Comparison of ENCODE assay signal across 17 cellular contexts in genomic region chr6:168377481-168377850, GRCh38. TPM values are rescaled to one million over a fixed set of nuclear protein-coding genes. Genes with fewer than 3 reads are reported as not detected.
DNase-seq lines count a peak whose midpoint lies in the region; ATAC-seq and TF ChIP-seq lines count a peak whose summit lies in the region.
"Had no signal": no experiment of that assay in that cellular context is flagged by ENCODE, and none has a peak within 500 bp of the region (broad histone marks: within the 10 kb centered on the region; RNA-seq: fewer than 3 reads in every experiment).

No MANE protein-coding gene starts in this region.

- no peaks in the 10 kb centered on the region for H3K27me3 ChIP-seq in H7 (ENCODE audit: control insufficient read depth, insufficient read depth, low read length)
- no peaks in the 10 kb centered on the region for H3K27me3 ChIP-seq in body of pancreas
- H3K27me3 ChIP-seq in gastrocnemius medialis: no peaks in the 10 kb centered on the region
- H3K27me3 ChIP-seq in CD4-positive, alpha-beta T cell (ENCODE audit: control insufficient read depth, insufficient read depth, low read length): no peaks in the 10 kb centered on the region

- H3K4me1 ChIP-seq in body of pancreas (peaks cover 7% of the 10 kb centered on the region), gastrocnemius medialis (no peaks in the 10 kb centered on the region)

- TF ChIP-seq POLR2A in body of pancreas (IDR thresholded peaks at IDR 0.05) (no peak), gastrocnemius medialis (IDR thresholded peaks at IDR 0.05) (no peak)

- no peak overlapping the region for H3K4me3 Mint-ChIP-seq in CD4-positive, alpha-beta T cell
- H3K4me3 Mint-ChIP-seq: dendritic cell treated with granulocyte-macrophage colony-stimulating factor and Interleukin-4, amounts not matched to agents 40 ng/mL and 50 ng/mL, for 4 days had no signal

- no peak overlapping the region for H3K4me3 ChIP-seq in H7 (ENCODE audit: insufficient read depth, low read depth, low read length)
- no peak overlapping the region for H3K4me3 ChIP-seq in body of pancreas
- H3K4me3 ChIP-seq in gastrocnemius medialis: no peak overlapping the region
- H3K4me3 ChIP-seq: GM23248 had no signal

- no peaks in the 10 kb centered on the region for H3K9me3 ChIP-seq in body of pancreas
- no peaks in the 10 kb centered on the region for H3K9me3 ChIP-seq in gastrocnemius medialis
- no peaks in the 10 kb centered on the region for H3K9me3 ChIP-seq in CD4-positive, alpha-beta T cell (ENCODE audit: control insufficient read depth, low read length)

- WGBS in body of pancreas, 2 donors: 33 to 55% methylated on average over 17 of the region's 17 CpGs

- CTCF ChIA-PET in CD4-positive, alpha-beta T cell (lab: Charles Lee): no interaction called here

- H3K27ac ChIP-seq in body of pancreas: no peak overlapping the region
- peak overlapping the region; percentile 12 to 41 (median 26) for H3K27ac ChIP-seq in gastrocnemius medialis
- no peak overlapping the region for H3K27ac ChIP-seq in CD4-positive, alpha-beta T cell (ENCODE audit: low read depth, low read length)
- H3K27ac ChIP-seq: GM23248 had no signal

- H3K9me3 Mint-ChIP-seq in CD4-positive, alpha-beta T cell: no peaks in the 10 kb centered on the region

- in situ Hi-C loops in gastrocnemius medialis (cut with MboI; ENCODE audit: low sequenced_read_pairs in 4 of 4): no loop called here

- H3K36me3 Mint-ChIP-seq in CD4-positive, alpha-beta T cell (ENCODE audit: low read depth): no peaks in the 10 kb centered on the region

- H3K36me3 ChIP-seq in H7 (replicated peaks; ENCODE audit: control insufficient read depth, insufficient read depth, low read length) (no peaks in the 10 kb centered on the region), body of pancreas (replicated peaks in 1 of 2; ENCODE audit: insufficient read depth in 1 of 2, low read depth in 2 of 2) (no peaks in the 10 kb centered on the region), gastrocnemius medialis (no peaks in the 10 kb centered on the region)

- no peaks in the 10 kb centered on the region for H3K4me1 Mint-ChIP-seq in CD4-positive, alpha-beta T cell (ENCODE audit: low read depth)

- TF ChIP-seq CTCF in body of pancreas (IDR thresholded peaks at IDR 0.05): no peak
- no peak for TF ChIP-seq CTCF in gastrocnemius medialis (IDR thresholded peaks at IDR 0.05 in 4 of 5, conservative IDR thresholded peaks at IDR 0.05 in 1 of 5)
- TF ChIP-seq CTCF in CD4-positive, alpha-beta T cell (IDR thresholded peaks at IDR 0.05): no peak

- no peaks in the 10 kb centered on the region for H3K27me3 Mint-ChIP-seq in CD4-positive, alpha-beta T cell
- H3K27me3 Mint-ChIP-seq: dendritic cell treated with granulocyte-macrophage colony-stimulating factor and Interleukin-4, amounts not matched to agents 40 ng/mL and 50 ng/mL, for 4 days had no signal

- peak; percentile 43 for DNase-seq in H7
- peak in 2 of 4 donors; percentile 36 for DNase-seq in body of pancreas
- DNase-seq in left kidney (ENCODE audit: low read depth, low spot score): peak; percentile 71
- DNase-seq in gastrocnemius medialis: peak in 1 of 2 donors; percentile 55
- no peak for DNase-seq in stimulated activated CD4-positive, alpha-beta T cell treated with anti-CD3 and anti-CD28 coated beads, Interleukin-4, amount 100 ng/mL, for 24 hours
- DNase-seq in CD4-positive, alpha-beta T cell: no peak
- no peak for DNase-seq in stimulated activated CD8-positive, alpha-beta memory T cell treated with anti-CD3 and anti-CD28 coated beads, Interleukin-4, amount 100 ng/mL, for 48 hours
- DNase-seq: activated CD4-positive, CD25-positive, alpha-beta regulatory T cell treated with anti-CD3 and anti-CD28 coated beads, Interleukin-2, amount 50 U/mL, for 72 hours; activated naive CD4-positive, alpha-beta T cell; GM23248; NCI-H2227 treated with DMSO at 0.1 percent for 48 hours; SHP77; stimulated activated naive CD4-positive, alpha-beta T cell; T-helper 2 cell had no signal

- intact Hi-C loops in body of pancreas (cut with DNase I): no loop called here
- intact Hi-C loops in gastrocnemius medialis (cut with DNase I; ENCODE audit: low total_unique reads): loop anchor here (10.0 kb wide), 1 partner anchor 267 kb away; no protein-coding TSS in a partner anchor
- intact Hi-C loops in CD4-positive, alpha-beta T cell (cut with DNase I, micrococcal nuclease): no loop called here

- POLR2A ChIA-PET in CD4-positive, alpha-beta T cell (lab: Charles Lee): no interaction called here

- peak; percentile 56 for ATAC-seq in body of pancreas
- ATAC-seq in gastrocnemius medialis: peak; percentile 36 to 62
- ATAC-seq in CD4-positive, alpha-beta T cell (ENCODE audit: poor library complexity): no peak
- no peak for ATAC-seq in GM18498 (IDR thresholded peaks at IDR 0.05; ENCODE audit: unreplicated experiment)

- H3K27ac Mint-ChIP-seq in CD4-positive, alpha-beta T cell: no peak overlapping the region
- H3K27ac Mint-ChIP-seq: dendritic cell treated with granulocyte-macrophage colony-stimulating factor and Interleukin-4, amounts not matched to agents 40 ng/mL and 50 ng/mL, for 4 days had no signal

RNA-seq across cellular contexts. Expression of gene DACT2, which starts 57.9 kb away (rescaled TPM):
- 5.5 and 26.6 TPM in 2 replicates for total RNA-seq in H7 (2014; rRNA removed; shearing (Covaris generic))
- total RNA-seq in body of pancreas (1 to 10 TPM; 4.9 to 5.4 TPM), gastrocnemius medialis (under 1 TPM in 1 of 4 donors, not detected in 3; 0.24 TPM)
- not detected for total RNA-seq in CD4-positive, alpha-beta T cell
- total RNA-seq: GM23248, osteoblast had no signal

Comparison
In these comparisons a context has a peak if more than half of its experiments do, and no peak if none do; other contexts are left out.
1. DNase-seq: peak in H7 (single experiment) and left kidney (single experiment); none in stimulated activated CD4-positive, alpha-beta T cell treated with anti-CD3 and anti-CD28 coated beads, Interleukin-4, amount 100 ng/mL, for 24 hours (single experiment), CD4-positive, alpha-beta T cell (0 of 10) and stimulated activated CD8-positive, alpha-beta memory T cell treated with anti-CD3 and anti-CD28 coated beads, Interleukin-4, amount 100 ng/mL, for 48 hours (single experiment).
2. ATAC-seq: peak in body of pancreas (single experiment) and gastrocnemius medialis (2 of 2); none in CD4-positive, alpha-beta T cell (single experiment) and GM18498 (single experiment).
3. H3K27ac ChIP-seq: peak in gastrocnemius medialis (4 of 4); none in body of pancreas (0 of 4) and CD4-positive, alpha-beta T cell (single experiment).